17 cellular contexts compared by ENCODE assay signal in the genomic region with DNA sequence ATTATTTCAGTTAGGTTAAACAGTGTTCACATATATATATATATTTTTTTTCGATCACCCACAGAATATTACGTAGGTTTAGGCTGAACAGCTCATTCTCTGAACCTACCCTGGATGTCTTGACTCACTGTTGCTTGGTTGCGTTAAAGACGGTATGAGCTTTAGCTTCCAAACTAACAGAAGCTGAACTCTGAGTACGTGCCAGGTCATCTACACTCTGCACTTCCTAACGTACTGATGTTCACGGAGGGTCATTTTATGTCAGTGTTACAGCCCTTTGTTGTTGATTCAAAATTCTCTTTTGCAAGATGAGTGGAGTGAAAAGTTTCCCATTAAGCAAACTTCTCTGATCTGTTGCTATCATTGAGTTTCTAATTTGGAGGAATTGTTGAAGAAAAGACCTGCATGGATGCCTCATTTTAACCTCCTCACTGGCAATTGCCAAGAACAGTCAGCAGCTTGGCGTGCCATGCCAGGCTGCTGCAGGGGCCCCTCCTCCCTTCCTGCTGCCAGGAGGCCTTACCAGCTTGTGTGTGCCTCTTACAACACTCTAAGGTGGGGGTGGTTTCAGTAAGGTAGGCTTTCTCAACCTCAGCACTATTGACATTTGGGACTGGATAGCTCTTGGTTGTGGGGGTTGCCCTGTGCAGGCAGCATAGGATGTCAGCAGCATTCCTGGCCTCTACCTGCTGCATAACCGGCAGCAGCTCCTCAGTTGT. TPM values are rescaled to one million over a fixed set of nuclear protein-coding genes. Genes with fewer than 3 reads are reported as not detected.
A peak's percentile ranks its signal among the peaks of the same experiment; 100 is the strongest.
DNase-seq lines count a peak whose midpoint lies in the region; TF ChIP-seq lines count a peak whose summit lies in the region.
"Had no signal": no experiment of that assay in that cellular context is flagged by ENCODE, and none has a peak within 500 bp of the region (broad histone marks: within the 10 kb centered on the region; RNA-seq: fewer than 3 reads in every experiment).

No MANE protein-coding gene starts in this region.

- intact Hi-C loops in mammary epithelial cell (cut with micrococcal nuclease): no loop called here
- intact Hi-C loops in colonic mucosa (cut with DNase I): no loop called here
- intact Hi-C loops in esophagus squamous epithelium (cut with DNase I): no loop called here

- no peaks in the 10 kb centered on the region for H3K9me3 ChIP-seq in mammary epithelial cell (replicated peaks; ENCODE audit: insufficient read depth, low read length)
- no peaks in the 10 kb centered on the region for H3K9me3 ChIP-seq in colonic mucosa
- H3K9me3 ChIP-seq in esophagus squamous epithelium: no peaks in the 10 kb centered on the region
- H3K9me3 ChIP-seq: esophagus muscularis mucosa, psoas muscle had no signal

- BruUV-seq in mammary epithelial cell (replicated peaks; lab: Mats Ljungman, UMichigan): no TSS peak

- dilution Hi-C loops in mammary epithelial cell (cut with HindIII; ENCODE audit: low sequenced_read_pairs): no loop called here

- DNase-seq in NCI-H510A treated with DMSO at 0.1 percent for 48 hours (lab: John Stamatoyannopoulos, UW) (peak; percentile 33), NCI-H510A (lab: John Stamatoyannopoulos, UW) (no peak), mammary epithelial cell (peak; percentile 44), kidney glomerular epithelial cell (lab: John Stamatoyannopoulos, UW) (peak; percentile 18), renal cortical epithelial cell (ENCODE audit: low read depth) (peak; percentile 90), colonic mucosa (no peak), ecto neural progenitor cell (ENCODE audit: low spot score) (no peak), esophagus squamous epithelium (lab: John Stamatoyannopoulos, UW) (no peak)
- DNase-seq: CD4-positive, CD25-positive, alpha-beta regulatory T cell; hippocampal formation; natural killer cell; NCI-H82; psoas muscle had no signal

- CTCF ChIA-PET in mammary epithelial cell (lab: Charles Lee; ENCODE audit: low non-redundant PET): no interaction called here

- no peak for TF ChIP-seq POLR2A in esophagus squamous epithelium (IDR thresholded peaks at IDR 0.05)

- no peaks in the 10 kb centered on the region for H3K79me2 ChIP-seq in mammary epithelial cell (ENCODE audit: insufficient read depth, low read length)

- H3K27me3 ChIP-seq in mammary epithelial cell (ENCODE audit: insufficient read depth, low read length): no peaks in the 10 kb centered on the region
- no peaks in the 10 kb centered on the region for H3K27me3 ChIP-seq in colonic mucosa
- H3K27me3 ChIP-seq in esophagus squamous epithelium: no peaks in the 10 kb centered on the region
- H3K27me3 ChIP-seq: esophagus muscularis mucosa had no signal

- H3K36me3 ChIP-seq in mammary epithelial cell (ENCODE audit: insufficient read depth, low read length) (no peaks in the 10 kb centered on the region), colonic mucosa (no peaks in the 10 kb centered on the region), esophagus squamous epithelium (peaks cover 0 to 14% (median 0%) of the 10 kb centered on the region in 3 donors)

- H3K4me3 ChIP-seq in mammary epithelial cell (replicated peaks in 1 of 3; ENCODE audit: insufficient read depth in 1 of 3, low read depth in 2 of 3, low read length in 3 of 3): no peak overlapping the region
- H3K4me3 ChIP-seq in colonic mucosa: no peak overlapping the region
- no peak overlapping the region for H3K4me3 ChIP-seq in esophagus squamous epithelium
- H3K4me3 ChIP-seq: esophagus muscularis mucosa, psoas muscle had no signal

- H2AFZ ChIP-seq in mammary epithelial cell (ENCODE audit: low read depth, low read length): no peak overlapping the region

- H3K9ac ChIP-seq in mammary epithelial cell (ENCODE audit: insufficient read depth, low read length) (no peak overlapping the region), colonic mucosa (ENCODE audit: low read depth in 2 of 2, low read length in 2 of 2) (no peak overlapping the region)

- in situ Hi-C loops in mammary epithelial cell (cut with MboI; ENCODE audit: low sequenced_read_pairs in 2 of 2): no loop called here

- H3K4me1 ChIP-seq in mammary epithelial cell (ENCODE audit: insufficient read depth, low read length): peaks cover 50% of the 10 kb centered on the region
- H3K4me1 ChIP-seq in colonic mucosa: no peaks in the 10 kb centered on the region
- H3K4me1 ChIP-seq in esophagus squamous epithelium: peaks cover 0 to 14% (median 9%) of the 10 kb centered on the region in 3 donors
- H3K4me1 ChIP-seq: psoas muscle had no signal

- H4K20me1 ChIP-seq in mammary epithelial cell (ENCODE audit: insufficient read depth, low read length): no peaks in the 10 kb centered on the region

- no peak for TF ChIP-seq CTCF in mammary epithelial cell (conservative IDR thresholded peaks at IDR 0.05 in 1 of 2, IDR thresholded peaks at IDR 0.05 in 1 of 2; ENCODE audit: extremely low read depth in 1 of 2, insufficient read depth in 1 of 2, low read depth in 1 of 2, low read length in 2 of 2)
- no peak for TF ChIP-seq CTCF in colonic mucosa (IDR thresholded peaks at IDR 0.05)
- no peak for TF ChIP-seq CTCF in esophagus squamous epithelium (IDR thresholded peaks at IDR 0.05)

- no peak overlapping the region for H3K4me2 ChIP-seq in mammary epithelial cell (ENCODE audit: insufficient read depth, low read depth, low read length)

- 79% methylated on average over 7 of the region's 9 CpGs for WGBS in mammary epithelial cell (ENCODE audit: low coverage, missing lambda C conversion rate)
- 86 to 88% methylated on average over 8 to 9 of the region's 9 CpGs for WGBS in esophagus squamous epithelium, 2 donors

- H3K27ac ChIP-seq in mammary epithelial cell (ENCODE audit: insufficient read depth, low read depth, low read length): no peak overlapping the region
- H3K27ac ChIP-seq in colonic mucosa: no peak overlapping the region
- no peak overlapping the region for H3K27ac ChIP-seq in esophagus squamous epithelium
- H3K27ac ChIP-seq: esophagus muscularis mucosa, psoas muscle had no signal

RNA-seq across cellular contexts. Expression of a gene that starts 44.3 kb away (rescaled TPM):
- total RNA-seq in mammary epithelial cell (under 1 TPM; 0.07 to 0.17 TPM), renal cortical epithelial cell (under 0.01 and 0.10 TPM in 2 replicates), colonic mucosa (under 1 TPM in 1 of 2 donors, not detected in 1; 0.13 TPM), esophagus squamous epithelium (under 1 TPM in 1 of 4 donors, not detected in 3; 0.19 TPM)
- 0.14 TPM for polyA plus RNA-seq in mammary epithelial cell
- polyA minus RNA-seq in mammary epithelial cell: not detected
- total RNA-seq: activated CD8-positive, alpha-beta memory T cell treated with anti-CD3 and anti-CD28 coated beads for 36 hours; activated T-helper 2 cell treated with anti-CD3 and anti-CD28 coated beads, Interferon-gamma antibody, Interleukin-2, Interleukin-4, amounts not matched to agents 10 μg/mL and 5 μg/mL and 100 μg/mL, durations not matched to agents 14 hours and 24 hours and 36 hours; CD4-positive, CD25-positive, alpha-beta regulatory T cell; natural killer cell had no signal
- polyA plus RNA-seq: CD4-positive, CD25-positive, alpha-beta regulatory T cell; IgD-negative memory B cell had no signal

Comparison
In these comparisons a context has a peak if more than half of its experiments do, and no peak if none do; other contexts are left out.
1. DNase-seq: peak in NCI-H510A treated with DMSO at 0.1 percent for 48 hours (single experiment), mammary epithelial cell (single experiment), kidney glomerular epithelial cell (single experiment) and renal cortical epithelial cell (single experiment); none in NCI-H510A (single experiment), colonic mucosa (single experiment), ecto neural progenitor cell (single experiment) and esophagus squamous epithelium (single experiment).